In genomic region chr1:4027492-4028138, GRCh38 we compare ENCODE assay signal across 10 cellular contexts.
DNase-seq lines count a peak whose midpoint lies in the region; ATAC-seq and TF ChIP-seq lines count a peak whose summit lies in the region.
"Had no signal": no experiment of that assay in that cellular context is flagged by ENCODE, and none has a peak within 500 bp of the region (broad histone marks: within the 10 kb centered on the region; RNA-seq: fewer than 3 reads in every experiment).

No MANE protein-coding gene starts in this region.

- 40% methylated on average over 16 of the region's 16 CpGs for WGBS in HUES64
- WGBS in transverse colon (ENCODE audit: low coverage in 1 of 2), 2 donors = 37 to 52% methylated on average over 9 to 16 of the region's 16 CpGs

- H3K4me1 ChIP-seq in HUES64 (ENCODE audit: insufficient read depth, low read length) = peaks cover 8% of the 10 kb centered on the region; the same call in 1 of the 2 replicates
- no peaks in the 10 kb centered on the region for H3K4me1 ChIP-seq in transverse colon
- H3K4me1 ChIP-seq in left ventricle myocardium inferior = no peaks in the 10 kb centered on the region

- intact Hi-C loops in transverse colon (cut with DNase I; ENCODE audit: low total_unique reads) (no loop called here), left ventricle myocardium inferior (cut with micrococcal nuclease) (no loop called here)

- no peak for TF ChIP-seq EP300 in transverse colon (IDR thresholded peaks at IDR 0.05; ENCODE audit: low read depth)

- H3K9me3 ChIP-seq in HUES64 (ENCODE audit: insufficient read depth, low read depth, low read length) = 0 out of 2 replicates have a peak, but pooled peaks cover 5% of the 10 kb centered on the region
- H3K9me3 ChIP-seq in transverse colon = no peaks in the 10 kb centered on the region
- H3K9me3 ChIP-seq in left ventricle myocardium inferior (replicated peaks) = peaks cover 10% of the 10 kb centered on the region

- H3K4me3 ChIP-seq in HUES64 (ENCODE audit: low read length) (no peak overlapping the region), transverse colon (no peak overlapping the region), left ventricle myocardium inferior (no peak overlapping the region)

- TF ChIP-seq CTCF in transverse colon (IDR thresholded peaks at IDR 0.05) (no peak), left ventricle myocardium inferior (IDR thresholded peaks at IDR 0.05; ENCODE audit: borderline replicate concordance) (no peak)

- no peak overlapping the region for H3K27ac ChIP-seq in HUES64 (ENCODE audit: low read depth, low read length)
- no peak overlapping the region for H3K27ac ChIP-seq in transverse colon
- no peak overlapping the region for H3K27ac ChIP-seq in left ventricle myocardium inferior (replicated peaks)

- no peak for TF ChIP-seq POLR2A in transverse colon (IDR thresholded peaks at IDR 0.05)

- no peaks in the 10 kb centered on the region for H3K27me3 ChIP-seq in HUES64 (ENCODE audit: insufficient read depth, low read length)
- H3K27me3 ChIP-seq in transverse colon = peaks cover 8% of the 10 kb centered on the region
- H3K27me3 ChIP-seq in left ventricle myocardium inferior (ENCODE audit: low read depth) = peaks cover 83% of the 10 kb centered on the region

- H3K9ac ChIP-seq in HUES64 (ENCODE audit: low read depth, low read length) = 0 out of 2 replicates have a peak overlapping the region, but pooled peaks have one; percentile 30

- in situ Hi-C loops in transverse colon (cut with MboI; ENCODE audit: low pct_ligation_motif_present in 1 of 4, low pct_unique_long_range_greater_than_20kb in 1 of 4, low sequenced_read_pairs in 3 of 4) = no loop called here

- ATAC-seq in GM21576 (IDR thresholded peaks at IDR 0.05; ENCODE audit: unreplicated experiment) = peak; percentile 88

- peak; percentile 9 for DNase-seq in stimulated activated CD4-positive, alpha-beta T cell treated with anti-CD3 and anti-CD28 coated beads, Interleukin-4, amount 100 ng/mL, for 1 hour
- no peak for DNase-seq in stimulated activated CD4-positive, alpha-beta T cell treated with anti-CD3 and anti-CD28 coated beads, Interleukin-2, amount 100 ng/mL, for 24 hours
- DNase-seq in transverse colon (peak; percentile 25), iPS-NIHi11 (ENCODE audit: low spot score) (no peak), left ventricle myocardium inferior (no peak), NCI-H187 treated with DMSO at 0.1 percent for 48 hours (lab: John Stamatoyannopoulos, UW) (no peak)
- DNase-seq: islet precursor cell, NCI-H510A treated with DMSO at 0.1 percent for 48 hours had no signal

- H3K36me3 ChIP-seq in HUES64 (ENCODE audit: insufficient read depth, low read length) (no peaks in the 10 kb centered on the region), transverse colon (no peaks in the 10 kb centered on the region), left ventricle myocardium inferior (no peaks in the 10 kb centered on the region)

Comparison
In these comparisons a context has a peak if more than half of its experiments do, and no peak if none do; other contexts are left out.
1. DNase-seq: peak in stimulated activated CD4-positive, alpha-beta T cell treated with anti-CD3 and anti-CD28 coated beads, Interleukin-4, amount 100 ng/mL, for 1 hour (single experiment) and transverse colon (single experiment); none in stimulated activated CD4-positive, alpha-beta T cell treated with anti-CD3 and anti-CD28 coated beads, Interleukin-2, amount 100 ng/mL, for 24 hours (0 of 2), iPS-NIHi11 (single experiment), left ventricle myocardium inferior (single experiment) and NCI-H187 treated with DMSO at 0.1 percent for 48 hours (single experiment).